Comparison of ENCODE assay signal across 23 cellular contexts in the genomic region with DNA sequence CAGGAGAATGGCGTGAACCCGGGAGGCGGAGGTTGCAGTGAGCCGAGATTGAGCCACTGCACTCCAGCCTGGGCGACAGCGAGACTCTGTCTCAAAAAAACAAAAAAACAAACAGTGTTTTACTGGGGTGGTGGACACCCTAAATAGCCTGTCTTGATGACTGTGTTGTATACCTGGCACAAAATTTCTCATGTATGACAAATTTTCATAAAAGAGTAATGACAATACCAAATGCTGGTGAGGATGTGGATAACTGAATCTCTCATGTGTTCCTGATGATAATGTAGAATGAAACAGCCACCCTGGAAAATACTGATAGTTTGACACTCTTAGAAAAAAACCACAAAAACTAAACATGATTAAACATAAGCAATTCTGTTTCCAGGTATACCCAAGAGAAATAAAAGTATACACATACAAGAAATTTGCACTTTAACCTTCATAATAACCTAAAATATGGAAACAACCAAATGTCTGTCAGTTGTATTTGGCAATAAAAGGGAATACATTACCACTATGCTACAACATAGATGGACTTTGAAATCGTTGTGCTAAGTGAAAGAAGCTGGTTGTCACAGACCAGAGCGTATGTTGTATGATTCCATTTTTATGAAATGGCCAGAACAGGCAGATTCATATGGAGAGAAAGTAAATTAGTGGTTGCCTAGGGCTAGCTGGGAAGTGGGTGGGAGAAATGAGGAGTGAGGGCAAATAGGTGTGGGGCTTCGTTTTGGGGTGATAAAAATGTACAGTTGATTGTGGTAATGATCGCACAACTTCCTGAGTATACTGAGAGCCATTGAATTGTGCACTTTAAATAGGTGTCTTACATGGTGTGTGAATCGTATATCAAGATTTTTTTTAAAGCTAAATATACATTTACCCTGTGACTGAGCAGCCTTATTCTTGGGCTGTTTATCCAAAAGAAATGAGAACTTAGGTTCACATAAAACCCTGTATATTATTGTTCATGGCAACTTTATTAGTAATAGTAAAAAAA. TPM values are rescaled to one million over a fixed set of nuclear protein-coding genes. Genes with fewer than 3 reads are reported as not detected.
DNase-seq lines count a peak whose midpoint lies in the region; ATAC-seq and TF ChIP-seq lines count a peak whose summit lies in the region.
"Had no signal": no experiment of that assay in that cellular context is flagged by ENCODE, and none has a peak within 500 bp of the region (broad histone marks: within the 10 kb centered on the region; RNA-seq: fewer than 3 reads in every experiment).

No MANE protein-coding gene starts in this region.

- H3K27ac Mint-ChIP-seq in activated T-cell treated with anti-CD3 and anti-CD28 coated beads, Interleukin-2, amount 50 U/mL, for 72 hours = peak overlapping the region; percentile 85
- peak overlapping the region; percentile 39 for H3K27ac Mint-ChIP-seq in T-helper 17 cell
- peak overlapping the region; percentile 1 for H3K27ac Mint-ChIP-seq in type B pancreatic cell
- H3K27ac Mint-ChIP-seq: memory B cell; T-helper 1 cell treated with Interleukin-12 subunit alpha and Interleukin-12 subunit beta and Interleukin-4 antibody, amounts not matched to agents 30 μg/mL and 1 μg/mL, for 36 hours had no signal

- H3K4me1 Mint-ChIP-seq in activated T-cell treated with anti-CD3 and anti-CD28 coated beads, Interleukin-2, amount 50 U/mL, for 72 hours (ENCODE audit: low read depth) = peaks cover 32% of the 10 kb centered on the region
- H3K4me1 Mint-ChIP-seq in T-helper 17 cell (peaks cover 40% of the 10 kb centered on the region), type B pancreatic cell (ENCODE audit: unreplicated experiment) (no peaks in the 10 kb centered on the region)

- H2AFZ ChIP-seq in hepatocyte = no peak overlapping the region

- no peaks in the 10 kb centered on the region for H3K9me3 Mint-ChIP-seq in activated T-cell treated with anti-CD3 and anti-CD28 coated beads, Interleukin-2, amount 50 U/mL, for 72 hours
- no peaks in the 10 kb centered on the region for H3K9me3 Mint-ChIP-seq in type B pancreatic cell
- H3K9me3 Mint-ChIP-seq: memory B cell; naive thymus-derived CD4-positive, alpha-beta T cell; T-helper 1 cell treated with Interleukin-12 subunit alpha and Interleukin-12 subunit beta and Interleukin-4 antibody, amounts not matched to agents 30 μg/mL and 1 μg/mL, for 36 hours had no signal

- H3K27ac ChIP-seq in hepatocyte = no peak overlapping the region
- H3K27ac ChIP-seq: breast epithelium, pancreas, right atrium auricular region, SJSA1, upper lobe of right lung, WERI-Rb-1 had no signal

- H3K9me2 ChIP-seq in hepatocyte (replicated peaks; ENCODE audit: insufficient read depth) = no peaks in the 10 kb centered on the region

- TF ChIP-seq CTCF in type B pancreatic cell (conservative IDR thresholded peaks at IDR 0.05) = no peak
- TF ChIP-seq CTCF in hepatocyte (IDR thresholded peaks at IDR 0.05; ENCODE audit: poor library complexity) = no peak

- ATAC-seq in activated T-cell treated with anti-CD3 and anti-CD28 coated beads, Interleukin-2, amount 50 U/mL, for 72 hours (replicated peaks in 1 of 2) = peak; percentile 53 to 84
- ATAC-seq in T-helper 17 cell (no peak), left lobe of liver (peak; percentile 71)
- ATAC-seq: pancreas, upper lobe of right lung had no signal

- no peak for DNase-seq in activated T-cell treated with anti-CD3 and anti-CD28 coated beads, Interleukin-2, amount 50 U/mL, for 72 hours
- DNase-seq in activated T-cell treated with anti-CD3 and anti-CD28 coated beads, Interleukin-2, amount 50 U/mL, for 48 hours = no peak
- DNase-seq in T-helper 17 cell (no peak), left lobe of liver (ENCODE audit: low spot score) (no peak), type B pancreatic cell (ENCODE audit: extremely low spot score, unreplicated experiment) (no peak), midbrain (lab: John Stamatoyannopoulos, UW) (no peak), hepatocyte (ENCODE audit: low spot score) (no peak)
- DNase-seq: activated CD4-positive, alpha-beta T cell treated with anti-CD3 and anti-CD28 coated beads, Interleukin-2, amount 50 U/mL, for 48 hours; KBM-7; naive thymus-derived CD4-positive, alpha-beta T cell; NCI-H2171; NCI-H524 treated with DMSO at 0.1 percent for 48 hours; pancreas; upper lobe of right lung; WERI-Rb-1 had no signal

- H3K9me3 ChIP-seq in T-helper 17 cell (ENCODE audit: control insufficient read depth, low read length, poor library complexity, severe bottlenecking) (no peaks in the 10 kb centered on the region), hepatocyte (ENCODE audit: low read depth) (no peaks in the 10 kb centered on the region)
- H3K9me3 ChIP-seq: breast epithelium, pancreas, right atrium auricular region, SJSA1, upper lobe of right lung had no signal

- H4K20me1 ChIP-seq in hepatocyte (ENCODE audit: insufficient read depth, poor library complexity, severe bottlenecking) = peaks cover 4% of the 10 kb centered on the region

- no peak overlapping the region for H3K4me2 ChIP-seq in hepatocyte

- H3K4me3 ChIP-seq in hepatocyte = no peak overlapping the region
- H3K4me3 ChIP-seq: breast epithelium, pancreas, right atrium auricular region, SJSA1, upper lobe of right lung had no signal

- H3K27me3 ChIP-seq in hepatocyte = no peaks in the 10 kb centered on the region
- H3K27me3 ChIP-seq: breast epithelium, pancreas, right atrium auricular region, SJSA1, upper lobe of right lung had no signal

- peak overlapping the region in 1 of 2 donors; percentile 9 for H3K4me3 Mint-ChIP-seq in activated T-cell treated with anti-CD3 and anti-CD28 coated beads, Interleukin-2, amount 50 U/mL, for 72 hours
- H3K4me3 Mint-ChIP-seq in T-helper 17 cell (no peak overlapping the region), type B pancreatic cell (no peak overlapping the region)
- H3K4me3 Mint-ChIP-seq: memory B cell; T-helper 1 cell treated with Interleukin-12 subunit alpha and Interleukin-12 subunit beta and Interleukin-4 antibody, amounts not matched to agents 30 μg/mL and 1 μg/mL, for 36 hours had no signal

- H3K4me1 ChIP-seq in hepatocyte (ENCODE audit: insufficient read depth) = no peaks in the 10 kb centered on the region
- H3K4me1 ChIP-seq: breast epithelium, pancreas, SJSA1, upper lobe of right lung had no signal

- peaks cover 0 to 9% of the 10 kb centered on the region in 2 donors for H3K36me3 Mint-ChIP-seq in activated T-cell treated with anti-CD3 and anti-CD28 coated beads, Interleukin-2, amount 50 U/mL, for 72 hours (ENCODE audit: insufficient read depth in 2 of 2)
- H3K36me3 Mint-ChIP-seq in T-helper 17 cell (ENCODE audit: low read depth) (peaks cover 6% of the 10 kb centered on the region), type B pancreatic cell (peaks cover 6% of the 10 kb centered on the region)

- H3K79me2 ChIP-seq in hepatocyte = peaks cover 14% of the 10 kb centered on the region

- 91% methylated on average over 9 of the region's 11 CpGs for WGBS in hepatocyte (ENCODE audit: low lambda C conversion rate, missing lambda C conversion rate)

- H3K27me3 Mint-ChIP-seq in activated T-cell treated with anti-CD3 and anti-CD28 coated beads, Interleukin-2, amount 50 U/mL, for 72 hours (ENCODE audit: low read depth) = no peaks in the 10 kb centered on the region
- H3K27me3 Mint-ChIP-seq in T-helper 17 cell (no peaks in the 10 kb centered on the region), type B pancreatic cell (no peaks in the 10 kb centered on the region)
- H3K27me3 Mint-ChIP-seq: memory B cell; naive thymus-derived CD4-positive, alpha-beta T cell had no signal

- H3K36me3 ChIP-seq in hepatocyte (replicated peaks; ENCODE audit: insufficient read depth, low read depth) = no peaks in the 10 kb centered on the region
- H3K36me3 ChIP-seq: breast epithelium, WERI-Rb-1 had no signal

RNA-seq across cellular contexts. Expression of a gene that starts 12.5 kb away (rescaled TPM):
- total RNA-seq in activated T-cell treated with anti-CD3 and anti-CD28 coated beads, Interleukin-2, amount 50 U/mL, for 72 hours = 10 to 100 TPM; 18.1 to 18.7 TPM
- total RNA-seq in T-helper 17 cell (10 to 100 TPM; 23.6 to 29.7 TPM), left lobe of liver (8.5 TPM), type B pancreatic cell (ENCODE audit: low replicate concordance) (16.2 and 17.6 TPM in 2 replicates), hepatocyte (12.3 and 15.2 TPM in 2 replicates)
- 8.6 and 13.2 TPM in 2 replicates for polyA plus RNA-seq in hepatocyte

RNA-seq across cellular contexts. Expression of a gene that starts 19.7 kb away (rescaled TPM):
- 10 to 100 TPM; 37.4 to 46.7 TPM for total RNA-seq in activated T-cell treated with anti-CD3 and anti-CD28 coated beads, Interleukin-2, amount 50 U/mL, for 72 hours
- 100 to 1,000 TPM; 116 to 134 TPM for total RNA-seq in T-helper 17 cell
- total RNA-seq in left lobe of liver = 22.7 TPM
- total RNA-seq in type B pancreatic cell (ENCODE audit: low replicate concordance) = 45.2 and 54.1 TPM in 2 replicates
- total RNA-seq in hepatocyte = 270 and 303 TPM in 2 replicates
- polyA plus RNA-seq in hepatocyte = 214 and 228 TPM in 2 replicates

RNA-seq across cellular contexts. Expression of a gene that starts 43.0 kb away (rescaled TPM):
- not detected for total RNA-seq in activated T-cell treated with anti-CD3 and anti-CD28 coated beads, Interleukin-2, amount 50 U/mL, for 72 hours
- total RNA-seq in T-helper 17 cell = not detected
- total RNA-seq in left lobe of liver = not detected
- not detected in 2 replicates for total RNA-seq in type B pancreatic cell (ENCODE audit: low replicate concordance)
- total RNA-seq in hepatocyte = 0.33 TPM in 1 of 2 replicates, not detected in the other
- 0.29 TPM in 1 of 2 replicates, not detected in the other for polyA plus RNA-seq in hepatocyte
- total RNA-seq: breast epithelium; fibroblast of lung; G401; glomerular endothelial cell; naive thymus-derived CD4-positive, alpha-beta T cell; pancreas; SJSA1; upper lobe of right lung had no signal
- polyA plus RNA-seq: fibroblast of lung; naive thymus-derived CD4-positive, alpha-beta T cell had no signal

Comparison
In these comparisons a context has a peak if more than half of its experiments do, and no peak if none do; other contexts are left out.
1. H3K27ac Mint-ChIP-seq: peak in every context shown above with its lines; median percentile 85 in activated T-cell treated with anti-CD3 and anti-CD28 coated beads, Interleukin-2, amount 50 U/mL, for 72 hours; 39 in T-helper 17 cell; 1 in type B pancreatic cell.